Comparison of ENCODE assay signal across 13 cellular contexts in the genomic region with DNA sequence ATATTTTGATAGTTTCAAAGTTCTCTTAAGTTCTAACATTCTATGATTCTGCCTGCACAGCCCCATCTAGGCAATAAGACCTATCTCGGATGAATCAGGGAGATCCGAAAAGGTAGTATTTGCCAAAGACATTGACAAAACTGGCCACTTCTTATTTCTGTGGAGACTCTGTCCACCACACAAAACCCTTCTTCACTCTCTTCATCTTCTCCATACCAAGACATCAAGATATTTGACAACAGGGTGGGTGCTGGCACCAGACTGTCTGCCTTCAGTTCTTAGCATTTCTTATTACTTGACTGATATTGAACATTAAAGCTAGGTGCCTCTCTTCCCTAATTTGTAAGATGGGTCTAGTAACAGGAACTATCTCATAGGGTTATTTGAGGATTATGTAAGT. TPM values are rescaled to one million over a fixed set of nuclear protein-coding genes. Genes with fewer than 3 reads are reported as not detected.
DNase-seq lines count a peak whose midpoint lies in the region; ATAC-seq and TF ChIP-seq lines count a peak whose summit lies in the region.
"Had no signal": no experiment of that assay in that cellular context is flagged by ENCODE, and none has a peak within 500 bp of the region (broad histone marks: within the 10 kb centered on the region; RNA-seq: fewer than 3 reads in every experiment).

No MANE protein-coding gene starts in this region.

- peaks cover 17% of the 10 kb centered on the region for H3K4me1 Mint-ChIP-seq in activated naive CD8-positive, alpha-beta T cell (ENCODE audit: low read depth)
- peaks cover 18% of the 10 kb centered on the region for H3K4me1 Mint-ChIP-seq in activated naive CD8-positive, alpha-beta T cell treated with anti-CD3 and anti-CD28 coated beads, Interleukin-2, amount 50 U/mL, for 24 hours
- H3K4me1 Mint-ChIP-seq in brain (peaks cover 29% of the 10 kb centered on the region), mesothelial cell of epicardium (peaks cover 32% of the 10 kb centered on the region)

- peak overlapping the region; percentile 89 to 99 (median 96) for H3K27ac ChIP-seq in thyroid gland

- H3K4me1 ChIP-seq in thyroid gland = peaks cover 0 to 7% of the 10 kb centered on the region in 2 donors

- TF ChIP-seq CTCF in brain (conservative IDR thresholded peaks at IDR 0.05) = no peak
- TF ChIP-seq CTCF in mesothelial cell of epicardium (IDR thresholded peaks at IDR 0.05; ENCODE audit: unreplicated experiment) = no peak
- no peak for TF ChIP-seq CTCF in thyroid gland (IDR thresholded peaks at IDR 0.05)

- H3K9me3 ChIP-seq in thyroid gland = no peaks in the 10 kb centered on the region
- H3K9me3 ChIP-seq: HAP-1 had no signal

- peaks cover 33% of the 10 kb centered on the region for H3K27me3 Mint-ChIP-seq in activated naive CD8-positive, alpha-beta T cell
- H3K27me3 Mint-ChIP-seq in activated naive CD8-positive, alpha-beta T cell treated with anti-CD3 and anti-CD28 coated beads, Interleukin-2, amount 50 U/mL, for 24 hours = peaks cover 46% of the 10 kb centered on the region
- H3K27me3 Mint-ChIP-seq in brain (peaks cover 82% of the 10 kb centered on the region), mesothelial cell of epicardium (ENCODE audit: low read depth) (no peaks in the 10 kb centered on the region)

- H3K36me3 Mint-ChIP-seq in activated naive CD8-positive, alpha-beta T cell = no peaks in the 10 kb centered on the region
- no peaks in the 10 kb centered on the region for H3K36me3 Mint-ChIP-seq in activated naive CD8-positive, alpha-beta T cell treated with anti-CD3 and anti-CD28 coated beads, Interleukin-2, amount 50 U/mL, for 24 hours (ENCODE audit: low read depth)
- H3K36me3 Mint-ChIP-seq in brain (no peaks in the 10 kb centered on the region), mesothelial cell of epicardium (no peaks in the 10 kb centered on the region)
- H3K36me3 Mint-ChIP-seq: T-cell had no signal

- H3K4me3 ChIP-seq in thyroid gland (replicated peaks in 1 of 3) = peak overlapping the region in 1 of 3 donors; percentile 81

- H3K9me3 Mint-ChIP-seq in activated naive CD8-positive, alpha-beta T cell (ENCODE audit: low read depth) = no peaks in the 10 kb centered on the region
- H3K9me3 Mint-ChIP-seq in activated naive CD8-positive, alpha-beta T cell treated with anti-CD3 and anti-CD28 coated beads, Interleukin-2, amount 50 U/mL, for 24 hours = no peaks in the 10 kb centered on the region
- H3K9me3 Mint-ChIP-seq in brain (no peaks in the 10 kb centered on the region), mesothelial cell of epicardium (no peaks in the 10 kb centered on the region)
- H3K9me3 Mint-ChIP-seq: T-cell had no signal

- H3K27ac Mint-ChIP-seq in activated naive CD8-positive, alpha-beta T cell = no peak overlapping the region
- H3K27ac Mint-ChIP-seq in activated naive CD8-positive, alpha-beta T cell treated with anti-CD3 and anti-CD28 coated beads, Interleukin-2, amount 50 U/mL, for 24 hours = no peak overlapping the region
- H3K27ac Mint-ChIP-seq in brain (peak overlapping the region; percentile 53 to 98 (median 78)), mesothelial cell of epicardium (peak overlapping the region; percentile 88)
- H3K27ac Mint-ChIP-seq: T-cell had no signal

- no peaks in the 10 kb centered on the region for H3K27me3 ChIP-seq in thyroid gland

- TF ChIP-seq POLR2A in thyroid gland (IDR thresholded peaks at IDR 0.05) = no peak

- no peak for DNase-seq in activated naive CD8-positive, alpha-beta T cell treated with anti-CD3 and anti-CD28 coated beads, Interleukin-2, amount 50 U/mL, for 24 hours
- DNase-seq in mesothelial cell of epicardium (ENCODE audit: low spot score in 2 of 2, unreplicated experiment in 2 of 2) (no peak), thyroid gland (no peak), kidney tubule cell (ENCODE audit: low spot score) (no peak), NCI-H187 treated with DMSO at 0.1 percent for 48 hours (lab: John Stamatoyannopoulos, UW) (no peak)
- DNase-seq: activated effector memory CD4-positive, alpha-beta T cell treated with Interleukin-2 at 50 U/mL for 16 hours; DMS 273 treated with DMSO at 0.1 percent for 48 hours; NCI-H2227 treated with DMSO at 0.1 percent for 48 hours; T-cell had no signal

- intact Hi-C loops in thyroid gland (cut with DNase I) = no loop called here

- no peaks in the 10 kb centered on the region for H3K36me3 ChIP-seq in thyroid gland
- H3K36me3 ChIP-seq: HAP-1 had no signal

- no peak for ATAC-seq in activated naive CD8-positive, alpha-beta T cell treated with anti-CD3 and anti-CD28 coated beads, Interleukin-2, amount 50 U/mL, for 24 hours
- ATAC-seq in HG02642 (IDR thresholded peaks at IDR 0.05; ENCODE audit: poor library complexity, unreplicated experiment) = no peak
- ATAC-seq: T-cell had no signal

- 62 to 68% methylated on average over 2 of the region's 2 CpGs for WGBS in thyroid gland, 2 donors

- H3K4me3 Mint-ChIP-seq in activated naive CD8-positive, alpha-beta T cell = peak overlapping the region; percentile 1
- H3K4me3 Mint-ChIP-seq in activated naive CD8-positive, alpha-beta T cell treated with anti-CD3 and anti-CD28 coated beads, Interleukin-2, amount 50 U/mL, for 24 hours = no peak overlapping the region
- peak overlapping the region; percentile 89 to 94 (median 94) for H3K4me3 Mint-ChIP-seq in brain
- H3K4me3 Mint-ChIP-seq in mesothelial cell of epicardium = peak overlapping the region; percentile 96

RNA-seq across cellular contexts. Expression of a gene that starts 1.8 kb away (rescaled TPM):
- polyA plus RNA-seq in brain (ENCODE audit: insufficient read depth, low read depth, low replicate concordance) = 3.7 TPM
- total RNA-seq in mesothelial cell of epicardium (76.7 to 77.9 TPM (median 77.1 TPM) in 3 replicates), thyroid gland (10 to 100 TPM; 27.1 to 72.0 (median 59.0) TPM)
- total RNA-seq: T-cell had no signal

Comparison
In these comparisons a context has a peak if more than half of its experiments do, and no peak if none do; other contexts are left out.
1. H3K27ac Mint-ChIP-seq: peak in brain (5 of 5) and mesothelial cell of epicardium (single experiment); none in activated naive CD8-positive, alpha-beta T cell (single experiment) and activated naive CD8-positive, alpha-beta T cell treated with anti-CD3 and anti-CD28 coated beads, Interleukin-2, amount 50 U/mL, for 24 hours (single experiment).